Comparison of ENCODE assay signal across 8 cellular contexts in genomic region chr3:195988764-195989163, GRCh38.
A peak's percentile ranks its signal among the peaks of the same experiment; 100 is the strongest.
DNase-seq lines count a peak whose midpoint lies in the region; ATAC-seq and TF ChIP-seq lines count a peak whose summit lies in the region.
"Not testable (repeated sequence)": the region's sequence is repeated elsewhere in the genome, so short reads cannot be mapped to it uniquely, and the experiment has no call there.

No MANE protein-coding gene starts in this region.

- H3K4ac ChIP-seq in IMR-90 (ENCODE audit: low read depth, low read length): not testable (repeated sequence)

- dilution Hi-C loops in IMR-90 (cut with HindIII; ENCODE audit: low sequenced_read_pairs, unreplicated experiment): not testable (repeated sequence)

- not testable (repeated sequence) for H4K20me1 ChIP-seq in IMR-90 (ENCODE audit: insufficient read depth, low read length); SU-DHL-6 (ENCODE audit: low read depth, low read length)

- not testable (repeated sequence) for H2AK5ac ChIP-seq in IMR-90 (ENCODE audit: low read depth, low read length)

- H3K36me3 Mint-ChIP-seq in CD4-positive, alpha-beta memory T cell; activated T-helper 2 cell treated with anti-CD3 and anti-CD28 coated beads, Interferon-gamma antibody, Interleukin-2, Interleukin-4, amounts not matched to agents 10 μg/mL and 5 μg/mL and 100 μg/mL, durations not matched to agents 14 hours and 24 hours and 36 hours (ENCODE audit: low read depth); chondrocyte (ENCODE audit: low read depth); nephron (ENCODE audit: low read depth); stimulated activated naive CD8-positive, alpha-beta T cell treated with anti-CD3 and anti-CD28 coated beads, Interleukin-15, Interleukin-2, amounts not matched to agents 100 ng/mL and 50 ng/mL, for 24 hours (ENCODE audit: low read depth): not testable (repeated sequence)

- H3K79me2 ChIP-seq in SU-DHL-6 (ENCODE audit: insufficient read depth, low read length): not testable (repeated sequence)

- peak overlapping the region; percentile 78; the same call in 1 of the 2 replicates for H3K4me2 ChIP-seq in IMR-90 (ENCODE audit: low read depth, low read length)
- H3K4me2 ChIP-seq in SU-DHL-6 (ENCODE audit: low read depth, low read length, poor library complexity, severe bottlenecking): peak overlapping the region; percentile 39

- in situ Hi-C loops in IMR-90 (cut with MboI; ENCODE audit: low sequenced_read_pairs): not testable (repeated sequence)

- not testable (repeated sequence) for H2BK20ac ChIP-seq in IMR-90 (ENCODE audit: low read depth, low read length)

- H2BK120ac ChIP-seq in IMR-90 (ENCODE audit: low read depth, low read length): not testable (repeated sequence)

- not testable (repeated sequence) for H3K56ac ChIP-seq in IMR-90 (ENCODE audit: extremely low read depth, insufficient read depth, low read length)

- H3K14ac ChIP-seq in IMR-90 (replicated peaks; ENCODE audit: low read depth, low read length): not testable (repeated sequence)

- not testable (repeated sequence) for H3K18ac ChIP-seq in IMR-90 (ENCODE audit: low read depth, low read length)

- H2AFZ ChIP-seq in IMR-90 (replicated peaks; ENCODE audit: low read length, poor library complexity); SU-DHL-6 (ENCODE audit: low read depth, low read length, severe bottlenecking): not testable (repeated sequence)

- H3K27ac Mint-ChIP-seq in CD4-positive, alpha-beta memory T cell: peak overlapping the region in 1 of 7 donors; percentile 29
- H3K27ac Mint-ChIP-seq in activated T-helper 2 cell treated with anti-CD3 and anti-CD28 coated beads, Interferon-gamma antibody, Interleukin-2, Interleukin-4, amounts not matched to agents 10 μg/mL and 5 μg/mL and 100 μg/mL, durations not matched to agents 14 hours and 24 hours and 36 hours; chondrocyte (ENCODE audit: unreplicated experiment); nephron; stimulated activated naive CD8-positive, alpha-beta T cell treated with anti-CD3 and anti-CD28 coated beads, Interleukin-15, Interleukin-2, amounts not matched to agents 100 ng/mL and 50 ng/mL, for 24 hours: not testable (repeated sequence)

- peak in 1 of 5 donors; percentile 36 for DNase-seq in CD4-positive, alpha-beta memory T cell
- not testable (repeated sequence) for DNase-seq in IMR-90; activated T-helper 2 cell treated with anti-CD3 and anti-CD28 coated beads, Interferon-gamma antibody, Interleukin-2, Interleukin-4, amounts not matched to agents 10 μg/mL and 5 μg/mL and 100 μg/mL, durations not matched to agents 14 hours and 24 hours and 36 hours (ENCODE audit: low spot score); chondrocyte (ENCODE audit: low spot score); heart right ventricle

- intact Hi-C loops in CD4-positive, alpha-beta memory T cell (cut with micrococcal nuclease); IMR-90 (cut with micrococcal nuclease); activated T-helper 2 cell treated with anti-CD3 and anti-CD28 coated beads, Interferon-gamma antibody, Interleukin-2, Interleukin-4, amounts not matched to agents 10 μg/mL and 5 μg/mL and 100 μg/mL, durations not matched to agents 14 hours and 24 hours and 36 hours (cut with micrococcal nuclease); heart right ventricle (cut with DNase I): not testable (repeated sequence)

- H3K27ac ChIP-seq in CD4-positive, alpha-beta memory T cell (ENCODE audit: low read depth, low read length); IMR-90 (ENCODE audit: insufficient read depth, low read length); SU-DHL-6 (ENCODE audit: low read depth, low read length); heart right ventricle: not testable (repeated sequence)

- not testable (repeated sequence) for H3K9me3 Mint-ChIP-seq in CD4-positive, alpha-beta memory T cell; activated T-helper 2 cell treated with anti-CD3 and anti-CD28 coated beads, Interferon-gamma antibody, Interleukin-2, Interleukin-4, amounts not matched to agents 10 μg/mL and 5 μg/mL and 100 μg/mL, durations not matched to agents 14 hours and 24 hours and 36 hours; chondrocyte (ENCODE audit: low read depth); nephron; stimulated activated naive CD8-positive, alpha-beta T cell treated with anti-CD3 and anti-CD28 coated beads, Interleukin-15, Interleukin-2, amounts not matched to agents 100 ng/mL and 50 ng/mL, for 24 hours

- H2AK9ac ChIP-seq in IMR-90 (replicated peaks; ENCODE audit: low read depth, low read length, poor library complexity): not testable (repeated sequence)

- H3F3A ChIP-seq in SU-DHL-6 (ENCODE audit: insufficient read depth): not testable (repeated sequence)

- H3K27me3 ChIP-seq in CD4-positive, alpha-beta memory T cell (ENCODE audit: insufficient read depth, low read length); IMR-90 (ENCODE audit: control insufficient read depth, insufficient read depth, low read length); SU-DHL-6 (ENCODE audit: low read length); heart right ventricle: not testable (repeated sequence)

- not testable (repeated sequence) for H3K4me1 Mint-ChIP-seq in CD4-positive, alpha-beta memory T cell; activated T-helper 2 cell treated with anti-CD3 and anti-CD28 coated beads, Interferon-gamma antibody, Interleukin-2, Interleukin-4, amounts not matched to agents 10 μg/mL and 5 μg/mL and 100 μg/mL, durations not matched to agents 14 hours and 24 hours and 36 hours (ENCODE audit: low read depth); chondrocyte (ENCODE audit: low read depth); nephron; stimulated activated naive CD8-positive, alpha-beta T cell treated with anti-CD3 and anti-CD28 coated beads, Interleukin-15, Interleukin-2, amounts not matched to agents 100 ng/mL and 50 ng/mL, for 24 hours (ENCODE audit: low read depth)

- H3K27me3 Mint-ChIP-seq in CD4-positive, alpha-beta memory T cell; activated T-helper 2 cell treated with anti-CD3 and anti-CD28 coated beads, Interferon-gamma antibody, Interleukin-2, Interleukin-4, amounts not matched to agents 10 μg/mL and 5 μg/mL and 100 μg/mL, durations not matched to agents 14 hours and 24 hours and 36 hours (ENCODE audit: low read depth); chondrocyte (ENCODE audit: low read depth); nephron (ENCODE audit: low read depth); stimulated activated naive CD8-positive, alpha-beta T cell treated with anti-CD3 and anti-CD28 coated beads, Interleukin-15, Interleukin-2, amounts not matched to agents 100 ng/mL and 50 ng/mL, for 24 hours: not testable (repeated sequence)

- not testable (repeated sequence) for H2BK15ac ChIP-seq in IMR-90 (ENCODE audit: low read depth, low read length)

- H4K5ac ChIP-seq in IMR-90 (ENCODE audit: low read depth, low read length): not testable (repeated sequence)

- H3K23ac ChIP-seq in IMR-90 (ENCODE audit: low read depth, low read length): not testable (repeated sequence)

- H2BK5ac ChIP-seq in IMR-90 (ENCODE audit: low read depth, low read length, poor library complexity, severe bottlenecking): not testable (repeated sequence)

- H3K36me3 ChIP-seq in CD4-positive, alpha-beta memory T cell (ENCODE audit: insufficient read depth, low read length); IMR-90 (ENCODE audit: control insufficient read depth, insufficient read depth, low read length); SU-DHL-6 (ENCODE audit: low read length): not testable (repeated sequence)
- peaks cover 0 to 15% (median 3%) of the 10 kb centered on the region in 9 donors for H3K36me3 ChIP-seq in heart right ventricle

- BruUV-seq in IMR-90 (replicated peaks; lab: Mats Ljungman, UMichigan): not testable (repeated sequence)

- no CpG with 5 or more reads among the region's 7 CpGs for WGBS in IMR-90 (ENCODE audit: extremely low coverage in 2 of 2, insufficient read length in 1 of 2), 2 experiments
- WGBS in heart right ventricle, 2 donors: 53 to 65% methylated on average over 7 of the region's 7 CpGs

- H4K91ac ChIP-seq in IMR-90 (ENCODE audit: insufficient read depth, low read depth, low read length): not testable (repeated sequence)

- TF ChIP-seq POLR2A in IMR-90 (IDR thresholded peaks at IDR 0.05; ENCODE audit: low read depth, low read length): not testable (repeated sequence)

- POLR2A ChIA-PET in CD4-positive, alpha-beta memory T cell (lab: Charles Lee; ENCODE audit: partially characterized antibody); IMR-90 (lab: Charles Lee; ENCODE audit: unreplicated experiment): not testable (repeated sequence)

- H4K8ac ChIP-seq in IMR-90 (ENCODE audit: low read depth in 2 of 2, low read length in 2 of 2): not testable (repeated sequence)

- H3K9me2 ChIP-seq in SU-DHL-6 (replicated peaks; ENCODE audit: insufficient read depth, low read length): not testable (repeated sequence)

- H3K4me3 ChIP-seq in CD4-positive, alpha-beta memory T cell (ENCODE audit: low read length in 2 of 2); IMR-90 (ENCODE audit: insufficient read depth, low read depth, low read length); SU-DHL-6 (ENCODE audit: insufficient read depth, low read length, poor library complexity, severe bottlenecking): not testable (repeated sequence)
- peak overlapping the region in 6 of 10 donors; percentile 8 to 36 (median 28) for H3K4me3 ChIP-seq in heart right ventricle

- H3K79me1 ChIP-seq in IMR-90 (ENCODE audit: low read depth in 1 of 2, low read length in 2 of 2): not testable (repeated sequence)

- TF ChIP-seq CTCF in IMR-90 (conservative IDR thresholded peaks at IDR 0.05; ENCODE audit: low read depth, low read length); SU-DHL-6 (IDR thresholded peaks at IDR 0.05; ENCODE audit: insufficient read depth, low read length, poor library complexity, severe bottlenecking); chondrocyte (IDR thresholded peaks at IDR 0.05); heart right ventricle (IDR thresholded peaks at IDR 0.05); nephron (IDR thresholded peaks at IDR 0.05; ENCODE audit: unreplicated experiment in 3 of 3): not testable (repeated sequence)

- CTCF ChIA-PET in CD4-positive, alpha-beta memory T cell (lab: Charles Lee; ENCODE audit: partially characterized antibody); IMR-90 (lab: Yijun Ruan, JAX): not testable (repeated sequence)

- H3K9ac ChIP-seq in IMR-90 (ENCODE audit: low read depth, low read length); SU-DHL-6 (ENCODE audit: low read length): not testable (repeated sequence)

- not testable (repeated sequence) for H3K9me3 ChIP-seq in CD4-positive, alpha-beta memory T cell (ENCODE audit: control insufficient read depth in 1 of 2, low read length in 2 of 2); IMR-90 (ENCODE audit: control insufficient read depth, insufficient read depth, low read length); SU-DHL-6 (ENCODE audit: insufficient read depth, low read length); heart right ventricle

- not testable (repeated sequence) for H3K4me1 ChIP-seq in CD4-positive, alpha-beta memory T cell (ENCODE audit: insufficient read depth, low read length); IMR-90 (ENCODE audit: control insufficient read depth, insufficient read depth, low read length)
- H3K4me1 ChIP-seq in heart right ventricle: peaks cover 0 to 11% (median 3%) of the 10 kb centered on the region in 9 donors

- ATAC-seq in IMR-90 (ENCODE audit: low read depth): not testable (repeated sequence)
- ATAC-seq in heart right ventricle: peak in 1 of 8 donors; percentile 5

- not testable (repeated sequence) for TF ChIP-seq RAD21 in IMR-90 (IDR thresholded peaks at IDR 0.05; ENCODE audit: low read length)

- not testable (repeated sequence) for H3K9me1 ChIP-seq in IMR-90 (ENCODE audit: insufficient read depth, low read length)

- H3K4me3 Mint-ChIP-seq in CD4-positive, alpha-beta memory T cell: peak overlapping the region in 5 of 8 donors; percentile 39 to 76 (median 59)
- H3K4me3 Mint-ChIP-seq in activated T-helper 2 cell treated with anti-CD3 and anti-CD28 coated beads, Interferon-gamma antibody, Interleukin-2, Interleukin-4, amounts not matched to agents 10 μg/mL and 5 μg/mL and 100 μg/mL, durations not matched to agents 14 hours and 24 hours and 36 hours (ENCODE audit: low read depth): peak overlapping the region; percentile 61
- peak overlapping the region; percentile 47 for H3K4me3 Mint-ChIP-seq in chondrocyte (ENCODE audit: unreplicated experiment)
- H3K4me3 Mint-ChIP-seq in nephron: peak overlapping the region; percentile 71 to 76 (median 74)
- H3K4me3 Mint-ChIP-seq in stimulated activated naive CD8-positive, alpha-beta T cell treated with anti-CD3 and anti-CD28 coated beads, Interleukin-15, Interleukin-2, amounts not matched to agents 100 ng/mL and 50 ng/mL, for 24 hours: peak overlapping the region; percentile 66
